In genomic region chr22:21015051-21016006, GRCh38 we compare ENCODE assay signal across 8 cellular contexts. TPM values are rescaled to one million over a fixed set of nuclear protein-coding genes. Genes with fewer than 3 reads are reported as not detected.
A peak's percentile ranks its signal among the peaks of the same experiment; 100 is the strongest.
DNase-seq lines count a peak whose midpoint lies in the region; ATAC-seq and TF ChIP-seq lines count a peak whose summit lies in the region.

P2RX6 (plus strand) TSS chr22:21015165; CDS start chr22:21015175, 10 bp downstream.

- peak within 1 kb of the TSS; percentile 86 to 99 (median 97) for H3K27ac Mint-ChIP-seq in CD4-positive, alpha-beta memory T cell
- H3K27ac Mint-ChIP-seq in neural crest cell (ENCODE audit: unreplicated experiment) = peak within 1 kb of the TSS; percentile 93

- H3K36me3 ChIP-seq in CD4-positive, alpha-beta memory T cell (ENCODE audit: insufficient read depth, low read length) = no peaks in the 10 kb centered on the region
- H3K36me3 ChIP-seq in PC-3 (ENCODE audit: low read depth, low read length) = no peaks in the 10 kb centered on the region

- BruUV-seq in PC-3 (replicated peaks; lab: Mats Ljungman, UMichigan) = no TSS peak

- POLR2A ChIA-PET in CD4-positive, alpha-beta memory T cell (lab: Charles Lee; ENCODE audit: partially characterized antibody) = interaction anchor here (4.5 kb wide), 1 partner anchor 13 kb away, joined by 48 read pairs; the partner anchor contains the start of gene THAP7
- POLR2A ChIA-PET in PC-3 (lab: Charles Lee; ENCODE audit: unreplicated experiment) = no interaction called here

- DNase-seq in CD4-positive, alpha-beta memory T cell = no peak
- DNase-seq in PC-3 = peak; percentile 17
- no peak for DNase-seq in epithelial cell of esophagus (ENCODE audit: low read depth)
- no peak for DNase-seq in neural crest cell (ENCODE audit: low read depth, low spot score)
- DNase-seq in NCI-H1048 (lab: John Stamatoyannopoulos, UW) = no peak
- no peak for DNase-seq in COR-L47 (lab: John Stamatoyannopoulos, UW)
- no peak for DNase-seq in activated CD8-positive, alpha-beta memory T cell treated with anti-CD3 and anti-CD28 coated beads, Interleukin-2, amount 50 U/mL, for 4 hours
- no peak for DNase-seq in GM20000 (ENCODE audit: low spot score)

- peaks cover 23% of the 10 kb centered on the region for H3K4me1 ChIP-seq in CD4-positive, alpha-beta memory T cell (ENCODE audit: insufficient read depth, low read length)
- H3K4me1 ChIP-seq in PC-3 (ENCODE audit: insufficient read depth, low read length) = peaks cover 7% of the 10 kb centered on the region; the same call in 1 of the 2 replicates

- peak within 1 kb of the TSS; percentile 51 to 55 for H3K4me3 ChIP-seq in CD4-positive, alpha-beta memory T cell (ENCODE audit: low read length in 2 of 2)
- H3K4me3 ChIP-seq in PC-3 (ENCODE audit: low read length) = no peak within 1 kb of the TSS
- H3K4me3 ChIP-seq in epithelial cell of esophagus (ENCODE audit: low read length) = peak within 1 kb of the TSS; percentile 40

- ATAC-seq in PC-3 = peak; percentile 83

- H3K9ac ChIP-seq in PC-3 (ENCODE audit: low read length) = no peak within 1 kb of the TSS

- peak within 1 kb of the TSS; percentile 28 for H3K4me2 ChIP-seq in PC-3 (ENCODE audit: low read length)

- no peaks in the 10 kb centered on the region for H3K27me3 ChIP-seq in CD4-positive, alpha-beta memory T cell (ENCODE audit: insufficient read depth, low read length)
- no peaks in the 10 kb centered on the region for H3K27me3 ChIP-seq in PC-3 (ENCODE audit: low read length)

- peak within 1 kb of the TSS; percentile 61 for H3K27ac ChIP-seq in CD4-positive, alpha-beta memory T cell (ENCODE audit: low read depth, low read length)
- no peak within 1 kb of the TSS for H3K27ac ChIP-seq in PC-3 (ENCODE audit: low read length)

- no peaks in the 10 kb centered on the region for H3K9me2 ChIP-seq in PC-3 (replicated peaks; ENCODE audit: low read length)

- H3K36me3 Mint-ChIP-seq in CD4-positive, alpha-beta memory T cell = no peaks in the 10 kb centered on the region
- no peaks in the 10 kb centered on the region for H3K36me3 Mint-ChIP-seq in neural crest cell (ENCODE audit: low read depth)

- peaks cover 14 to 36% (median 23%) of the 10 kb centered on the region in 4 donors for H3K4me1 Mint-ChIP-seq in CD4-positive, alpha-beta memory T cell
- peaks cover 50% of the 10 kb centered on the region for H3K4me1 Mint-ChIP-seq in neural crest cell

- H3K27me3 Mint-ChIP-seq in CD4-positive, alpha-beta memory T cell = no peaks in the 10 kb centered on the region
- no peaks in the 10 kb centered on the region for H3K27me3 Mint-ChIP-seq in neural crest cell (ENCODE audit: low read depth)

- CTCF ChIA-PET in CD4-positive, alpha-beta memory T cell (lab: Charles Lee; ENCODE audit: partially characterized antibody) = interaction anchor here (1.3 to 1.4 kb wide), 2 partner anchors 10 to 34 kb away, joined by 3 to 4 read pairs; partner anchors contain the start of gene LZTR1
- CTCF ChIA-PET in PC-3 (lab: Charles Lee) = interaction anchor here (0.7 kb wide), 1 partner anchor 41 kb away, joined by 4 read pairs; no protein-coding TSS in a partner anchor

- H3K9me3 Mint-ChIP-seq in CD4-positive, alpha-beta memory T cell = peaks cover 0 to 2% (median 0%) of the 10 kb centered on the region in 8 donors
- H3K9me3 Mint-ChIP-seq in neural crest cell = no peaks in the 10 kb centered on the region

- peak within 1 kb of the TSS; percentile 78 to 93 (median 88) for H3K4me3 Mint-ChIP-seq in CD4-positive, alpha-beta memory T cell
- peak within 1 kb of the TSS; percentile 90 for H3K4me3 Mint-ChIP-seq in neural crest cell

- TF ChIP-seq CTCF in PC-3 (conservative IDR thresholded peaks at IDR 0.05; ENCODE audit: low read depth, low read length) (no peak), epithelial cell of esophagus (IDR thresholded peaks at IDR 0.05; ENCODE audit: insufficient read depth, low read depth, low read length, missing control alignments) (no peak), neural crest cell (conservative IDR thresholded peaks at IDR 0.05) (no peak), GM20000 (IDR thresholded peaks at IDR 0.05; ENCODE audit: extremely low read depth, missing control alignments) (no peak)

- H3F3A ChIP-seq in PC-3 (ENCODE audit: low read length, unreplicated experiment) = no peaks in the 10 kb centered on the region

- intact Hi-C loops in CD4-positive, alpha-beta memory T cell (cut with micrococcal nuclease) = no loop called here
- intact Hi-C loops in PC-3 (cut with micrococcal nuclease) = no loop called here

- no peaks in the 10 kb centered on the region for H3K79me2 ChIP-seq in PC-3 (ENCODE audit: low read length)

- no peaks in the 10 kb centered on the region for H4K20me1 ChIP-seq in PC-3 (ENCODE audit: low read length)

- peak within 1 kb of the TSS; percentile 61; the same call in 1 of the 2 replicates for H2AFZ ChIP-seq in PC-3 (ENCODE audit: low read length)

- H3K9me3 ChIP-seq in CD4-positive, alpha-beta memory T cell (ENCODE audit: control insufficient read depth in 1 of 2, low read length in 2 of 2) = no peaks in the 10 kb centered on the region
- H3K9me3 ChIP-seq in PC-3 (ENCODE audit: low read length) = no peaks in the 10 kb centered on the region

RNA-seq across cellular contexts. Expression of gene P2RX6, which starts in this region (rescaled TPM):
- 1 to 10 TPM; 1.1 to 1.2 TPM for total RNA-seq in CD4-positive, alpha-beta memory T cell
- polyA plus RNA-seq in CD4-positive, alpha-beta memory T cell = under 1 TPM in 1 of 2 donors, not detected in 1; 0.19 TPM
- total RNA-seq in PC-3 (2014; rRNA removed) (1.1 TPM in 1 of 2 replicates, not detected in the other), neural crest cell (3.4 and 4.5 TPM in 2 replicates)
